In genomic region chr12:131126662-131127173, GRCh38 we compare ENCODE assay signal across 33 cellular contexts.
"Had no signal": no experiment of that assay in that cellular context is flagged by ENCODE, and none has a peak within 500 bp of the region (broad histone marks: within the 10 kb centered on the region; RNA-seq: fewer than 3 reads in every experiment).

No MANE protein-coding gene starts in this region.

- H3K27me3 ChIP-seq: adrenal gland, body of pancreas, esophagus muscularis mucosa, foreskin keratinocyte, gastrocnemius medialis had no signal

- H3K4me1 ChIP-seq: adrenal gland, body of pancreas, foreskin keratinocyte had no signal

- H3K4me3 Mint-ChIP-seq: activated B cell treated with CpG ODN at 0.5 μM for 24 hours; activated naive CD4-positive, alpha-beta T cell treated with anti-CD3 and anti-CD28 coated beads for 36 hours; activated naive CD4-positive, alpha-beta T cell treated with anti-CD3 and anti-CD28 coated beads, Interleukin-2, amount 50 U/mL, for 24 hours; activated naive CD8-positive, alpha-beta T cell treated with anti-CD3 and anti-CD28 coated beads for 36 hours; activated naive CD8-positive, alpha-beta T cell treated with anti-CD3 and anti-CD28 coated beads, Interleukin-2, amount 50 U/mL, for 24 hours; activated T-helper 1 cell treated with anti-CD3 and anti-CD28 coated beads, Interleukin-12 subunit alpha, Interleukin-12 subunit beta, Interleukin-2, Interleukin-4 antibody, amounts not matched to agents 30 ng/mL and 10 ng/mL and 1 ng/mL, durations not matched to agents 14 hours and 24 hours and 36 hours; effector memory CD8-positive, alpha-beta T cell; T-helper 17 cell; T-helper 2 cell treated with Interferon-gamma antibody and Interleukin-4, amounts not matched to agents 5 μg/mL and 100 μg/mL, for 36 hours had no signal

- DNase-seq: activated B cell treated with CpG ODN at 0.5 μM for 24 hours; activated CD4-positive, alpha-beta T cell treated with anti-CD3 and anti-CD28 coated beads for 48 hours; activated CD4-positive, alpha-beta T cell treated with anti-CD3 and anti-CD28 coated beads, Interleukin-2, amount 50 U/mL, for 1 hour; activated CD4-positive, alpha-beta T cell treated with anti-CD3 and anti-CD28 coated beads, Interleukin-2, amount 50 U/mL, for 48 hours; activated effector memory CD4-positive, alpha-beta T cell treated with anti-CD3 and anti-CD28 coated beads, Interleukin-2, amount 50 U/mL, for 16 hours; activated naive CD4-positive, alpha-beta T cell treated with anti-CD3 and anti-CD28 coated beads for 36 hours; activated naive CD8-positive, alpha-beta T cell treated with anti-CD3 and anti-CD28 coated beads for 36 hours; activated naive CD8-positive, alpha-beta T cell treated with anti-CD3 and anti-CD28 coated beads, Interleukin-2, amount 50 U/mL, for 24 hours; activated T-cell treated with anti-CD3 and anti-CD28 coated beads, Interleukin-2, amount 50 U/mL, for 1 hour; activated T-cell treated with anti-CD3 and anti-CD28 coated beads, Interleukin-2, amount 50 U/mL, for 48 hours; amygdala; body of pancreas; caudate nucleus; cerebellar nuclear complex; dermis blood vessel endothelial cell; effector CD4-positive, alpha-beta T cell; effector memory CD8-positive, alpha-beta T cell; erythroblast; foreskin keratinocyte; gastrocnemius medialis; glutamatergic neuron; T-helper 1 cell; T-helper 17 cell; T1000; WERI-Rb-1 had no signal

- H3K36me3 Mint-ChIP-seq: activated naive CD4-positive, alpha-beta T cell treated with anti-CD3 and anti-CD28 coated beads, Interleukin-2, amount 50 U/mL, for 24 hours; activated naive CD8-positive, alpha-beta T cell treated with anti-CD3 and anti-CD28 coated beads for 36 hours had no signal

- H3K36me3 ChIP-seq: adrenal gland, gastrocnemius medialis, WERI-Rb-1 had no signal

- H3K4me3 ChIP-seq: adrenal gland, body of pancreas, coronary artery, esophagus muscularis mucosa, gastrocnemius medialis had no signal

- H3K27ac Mint-ChIP-seq: activated B cell treated with CpG ODN at 0.5 μM for 24 hours; activated naive CD4-positive, alpha-beta T cell treated with anti-CD3 and anti-CD28 coated beads for 36 hours; activated naive CD4-positive, alpha-beta T cell treated with anti-CD3 and anti-CD28 coated beads, Interleukin-2, amount 50 U/mL, for 24 hours; activated naive CD8-positive, alpha-beta T cell treated with anti-CD3 and anti-CD28 coated beads for 36 hours; activated naive CD8-positive, alpha-beta T cell treated with anti-CD3 and anti-CD28 coated beads, Interleukin-2, amount 50 U/mL, for 24 hours; activated T-helper 1 cell treated with anti-CD3 and anti-CD28 coated beads, Interleukin-12 subunit alpha, Interleukin-12 subunit beta, Interleukin-2, Interleukin-4 antibody, amounts not matched to agents 30 ng/mL and 10 ng/mL and 1 ng/mL, durations not matched to agents 14 hours and 24 hours and 36 hours; activated T-helper 2 cell treated with anti-CD3 and anti-CD28 coated beads, Interferon-gamma antibody, Interleukin-2, Interleukin-4, amounts not matched to agents 10 μg/mL and 5 μg/mL and 100 μg/mL, durations not matched to agents 14 hours and 24 hours and 36 hours; effector memory CD8-positive, alpha-beta T cell; T-helper 17 cell; T-helper 2 cell treated with Interferon-gamma antibody and Interleukin-4, amounts not matched to agents 5 μg/mL and 100 μg/mL, for 36 hours had no signal

- H3K9me3 ChIP-seq: adrenal gland, body of pancreas, esophagus muscularis mucosa, gastrocnemius medialis had no signal

- ATAC-seq: activated CD4-positive, CD25-positive, alpha-beta regulatory T cell treated with anti-CD3 and anti-CD28 coated beads, Interleukin-2, amount 50 U/mL, for 24 hours; activated naive CD8-positive, alpha-beta T cell treated with anti-CD3 and anti-CD28 coated beads, Interleukin-2, amount 50 U/mL, for 24 hours; body of pancreas; effector memory CD8-positive, alpha-beta T cell; foreskin keratinocyte; gastrocnemius medialis; T-helper 17 cell had no signal

- H3K9me3 Mint-ChIP-seq: activated B cell treated with CpG ODN at 0.5 μM for 24 hours; activated naive CD4-positive, alpha-beta T cell treated with anti-CD3 and anti-CD28 coated beads for 36 hours; activated naive CD4-positive, alpha-beta T cell treated with anti-CD3 and anti-CD28 coated beads, Interleukin-2, amount 50 U/mL, for 24 hours; activated naive CD8-positive, alpha-beta T cell treated with anti-CD3 and anti-CD28 coated beads for 36 hours; activated naive CD8-positive, alpha-beta T cell treated with anti-CD3 and anti-CD28 coated beads, Interleukin-2, amount 50 U/mL, for 24 hours; activated T-helper 2 cell treated with anti-CD3 and anti-CD28 coated beads, Interferon-gamma antibody, Interleukin-2, Interleukin-4, amounts not matched to agents 10 μg/mL and 5 μg/mL and 100 μg/mL, durations not matched to agents 14 hours and 24 hours and 36 hours; effector memory CD8-positive, alpha-beta T cell; T-helper 2 cell treated with Interferon-gamma antibody and Interleukin-4, amounts not matched to agents 5 μg/mL and 100 μg/mL, for 36 hours had no signal

- H3K4me1 Mint-ChIP-seq: activated B cell treated with CpG ODN at 0.5 μM for 24 hours; activated naive CD4-positive, alpha-beta T cell treated with anti-CD3 and anti-CD28 coated beads, Interleukin-2, amount 50 U/mL, for 24 hours; activated naive CD8-positive, alpha-beta T cell treated with anti-CD3 and anti-CD28 coated beads for 36 hours; T-helper 17 cell had no signal

- H3K27ac ChIP-seq: adrenal gland, body of pancreas, coronary artery, esophagus muscularis mucosa, foreskin keratinocyte, gastrocnemius medialis, WERI-Rb-1 had no signal

- H3K27me3 Mint-ChIP-seq: activated naive CD4-positive, alpha-beta T cell treated with anti-CD3 and anti-CD28 coated beads, Interleukin-2, amount 50 U/mL, for 24 hours; activated naive CD8-positive, alpha-beta T cell treated with anti-CD3 and anti-CD28 coated beads for 36 hours; activated naive CD8-positive, alpha-beta T cell treated with anti-CD3 and anti-CD28 coated beads, Interleukin-2, amount 50 U/mL, for 24 hours; effector memory CD8-positive, alpha-beta T cell; T-helper 17 cell had no signal
